Comparison of ENCODE assay signal across 22 cellular contexts in the genomic region with DNA sequence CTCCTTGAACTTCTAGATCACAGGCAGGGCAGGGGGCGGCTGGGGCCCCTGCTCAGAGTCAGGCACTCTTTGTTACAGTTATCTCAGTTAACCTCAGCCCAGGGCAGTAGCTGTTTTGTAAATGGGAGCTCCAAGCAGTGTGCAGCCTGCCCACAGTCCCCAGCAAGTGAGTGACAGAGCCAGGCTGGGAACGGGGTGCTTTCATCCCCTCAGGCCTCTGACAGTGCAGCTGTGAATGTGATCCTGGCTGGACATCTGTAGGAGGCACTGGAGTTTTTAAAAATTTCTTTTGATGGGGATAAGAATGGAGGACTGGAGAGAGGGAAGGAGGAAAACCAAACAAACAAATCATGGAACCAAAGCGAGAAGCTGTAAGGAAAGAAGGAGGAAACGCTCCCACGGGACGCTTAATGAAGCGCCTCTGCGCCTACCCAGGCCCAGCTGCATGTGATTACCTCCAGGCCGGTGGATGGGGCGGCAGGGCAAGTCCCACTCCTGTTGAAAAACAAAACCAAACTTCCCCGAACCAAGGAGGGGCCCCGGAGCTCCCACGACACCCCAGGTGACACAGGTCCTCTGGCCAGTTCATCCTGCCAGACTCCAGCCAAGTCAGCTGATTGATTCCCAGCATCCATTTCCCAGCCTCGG. TPM values are rescaled to one million over a fixed set of nuclear protein-coding genes. Genes with fewer than 3 reads are reported as not detected.
"Had no signal": no experiment of that assay in that cellular context is flagged by ENCODE, and none has a peak within 500 bp of the region (broad histone marks: within the 10 kb centered on the region; RNA-seq: fewer than 3 reads in every experiment).

No MANE protein-coding gene starts in this region.

- DNase-seq: activated CD4-positive, alpha-beta memory T cell treated with anti-CD3 and anti-CD28 coated beads for 36 hours; activated CD4-positive, alpha-beta T cell treated with anti-CD3 and anti-CD28 coated beads for 36 hours; activated naive CD4-positive, alpha-beta T cell; activated naive CD8-positive, alpha-beta T cell treated with anti-CD3 and anti-CD28 coated beads for 36 hours; activated T-cell treated with anti-CD3 and anti-CD28 coated beads for 4 hours; amniotic stem cell; body of pancreas; caudate nucleus; dorsolateral prefrontal cortex; foreskin keratinocyte; hypothalamus; islet precursor cell; stimulated activated naive B cell treated with anti-CD40 and anti-IgM and Interleukin-4, amounts not matched to agents 10 μg/mL and 1 μg/mL and 100 μg/mL, for 72 hours; thyroid gland had no signal

- H3K4me1 ChIP-seq: foreskin keratinocyte had no signal

- H3K9me3 ChIP-seq: body of pancreas, prostate gland, right atrium auricular region, thyroid gland had no signal

- H3K27me3 Mint-ChIP-seq: activated CD4-positive, alpha-beta T cell treated with anti-CD3 and anti-CD28 coated beads for 36 hours; activated naive CD8-positive, alpha-beta T cell treated with anti-CD3 and anti-CD28 coated beads for 36 hours had no signal

- H3K36me3 ChIP-seq: prostate gland, right atrium auricular region, thyroid gland had no signal

- H3K27ac ChIP-seq: body of pancreas, dorsolateral prefrontal cortex, epithelial cell of prostate, foreskin keratinocyte, right atrium auricular region, thyroid gland had no signal

- H3K36me3 Mint-ChIP-seq: activated CD4-positive, alpha-beta memory T cell treated with anti-CD3 and anti-CD28 coated beads for 36 hours; activated naive CD8-positive, alpha-beta T cell treated with anti-CD3 and anti-CD28 coated beads for 36 hours; stimulated activated naive B cell treated with anti-CD40 and anti-IgM and Interleukin-4, amounts not matched to agents 10 μg/mL and 1 μg/mL and 100 μg/mL, for 72 hours; WTC11 had no signal

- H3K9me3 Mint-ChIP-seq: activated CD4-positive, alpha-beta memory T cell treated with anti-CD3 and anti-CD28 coated beads for 36 hours; activated naive CD8-positive, alpha-beta T cell treated with anti-CD3 and anti-CD28 coated beads for 36 hours; neural crest cell; stimulated activated naive B cell treated with anti-CD40 and anti-IgM and Interleukin-4, amounts not matched to agents 10 μg/mL and 1 μg/mL and 100 μg/mL, for 72 hours; T-helper 2 cell treated with Interferon-gamma antibody and Interleukin-4, amounts not matched to agents 5 μg/mL and 100 μg/mL, for 36 hours; WTC11 had no signal

- H3K27ac Mint-ChIP-seq: activated CD4-positive, alpha-beta memory T cell treated with anti-CD3 and anti-CD28 coated beads for 36 hours; activated CD4-positive, alpha-beta T cell treated with anti-CD3 and anti-CD28 coated beads for 36 hours; activated naive CD8-positive, alpha-beta T cell treated with anti-CD3 and anti-CD28 coated beads for 36 hours; T-helper 2 cell treated with Interferon-gamma antibody and Interleukin-4, amounts not matched to agents 5 μg/mL and 100 μg/mL, for 36 hours; WTC11 had no signal

- H3K4me3 Mint-ChIP-seq: activated CD4-positive, alpha-beta memory T cell treated with anti-CD3 and anti-CD28 coated beads for 36 hours; activated CD4-positive, alpha-beta T cell treated with anti-CD3 and anti-CD28 coated beads for 36 hours; activated naive CD8-positive, alpha-beta T cell treated with anti-CD3 and anti-CD28 coated beads for 36 hours; neural crest cell; stimulated activated naive B cell treated with anti-CD40 and anti-IgM and Interleukin-4, amounts not matched to agents 10 μg/mL and 1 μg/mL and 100 μg/mL, for 72 hours; T-helper 2 cell treated with Interferon-gamma antibody and Interleukin-4, amounts not matched to agents 5 μg/mL and 100 μg/mL, for 36 hours; WTC11 had no signal

- ATAC-seq: activated CD4-positive, alpha-beta T cell treated with anti-CD3 and anti-CD28 coated beads for 36 hours; body of pancreas; foreskin keratinocyte; left lobe of liver; stimulated activated naive B cell treated with anti-CD40 and anti-IgM and Interleukin-4, amounts not matched to agents 10 μg/mL and 1 μg/mL and 100 μg/mL, for 72 hours; WTC11 had no signal

- H3K4me1 Mint-ChIP-seq: activated CD4-positive, alpha-beta T cell treated with anti-CD3 and anti-CD28 coated beads for 36 hours; activated naive CD8-positive, alpha-beta T cell treated with anti-CD3 and anti-CD28 coated beads for 36 hours; stimulated activated naive B cell treated with anti-CD40 and anti-IgM and Interleukin-4, amounts not matched to agents 10 μg/mL and 1 μg/mL and 100 μg/mL, for 72 hours had no signal

- H3K4me3 ChIP-seq: body of pancreas, dorsolateral prefrontal cortex, lung, prostate gland, right atrium auricular region, thyroid gland had no signal

- H3K27me3 ChIP-seq: body of pancreas, foreskin keratinocyte, right atrium auricular region, thyroid gland had no signal

RNA-seq across cellular contexts. Expression of a gene that starts 40.6 kb away (rescaled TPM):
- total RNA-seq: activated CD4-positive, alpha-beta memory T cell treated with anti-CD3 and anti-CD28 coated beads for 36 hours; activated CD4-positive, alpha-beta T cell treated with anti-CD3 and anti-CD28 coated beads for 36 hours; foreskin keratinocyte had no signal
